In the genomic region with DNA sequence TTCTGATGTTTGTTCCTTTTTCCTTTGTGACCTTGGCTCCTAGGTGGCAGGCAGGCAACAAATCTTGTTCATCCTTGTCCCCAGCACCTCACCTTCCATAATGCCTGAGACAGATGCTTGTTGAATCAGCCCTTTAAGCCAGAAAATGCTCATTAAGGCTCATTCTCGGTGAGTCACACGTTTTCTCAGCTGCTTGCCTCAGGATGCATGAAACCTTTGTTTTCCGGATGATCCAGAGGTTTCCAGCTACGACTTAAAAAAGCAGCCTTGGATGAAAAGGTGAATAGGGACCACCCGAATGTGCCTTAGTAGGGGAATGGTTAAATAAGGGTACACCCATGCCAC, we compare ENCODE assay signal across 1 cellular context.
TF ChIP-seq lines count a peak whose summit lies in the region.

No MANE protein-coding gene starts in this region.

TF ChIP-seq in GM23338, 12 proteins besides CTCF, POLR2A, EP300 and RAD21 (continued from another document):
- TF ChIP-seq, protein P1, sequence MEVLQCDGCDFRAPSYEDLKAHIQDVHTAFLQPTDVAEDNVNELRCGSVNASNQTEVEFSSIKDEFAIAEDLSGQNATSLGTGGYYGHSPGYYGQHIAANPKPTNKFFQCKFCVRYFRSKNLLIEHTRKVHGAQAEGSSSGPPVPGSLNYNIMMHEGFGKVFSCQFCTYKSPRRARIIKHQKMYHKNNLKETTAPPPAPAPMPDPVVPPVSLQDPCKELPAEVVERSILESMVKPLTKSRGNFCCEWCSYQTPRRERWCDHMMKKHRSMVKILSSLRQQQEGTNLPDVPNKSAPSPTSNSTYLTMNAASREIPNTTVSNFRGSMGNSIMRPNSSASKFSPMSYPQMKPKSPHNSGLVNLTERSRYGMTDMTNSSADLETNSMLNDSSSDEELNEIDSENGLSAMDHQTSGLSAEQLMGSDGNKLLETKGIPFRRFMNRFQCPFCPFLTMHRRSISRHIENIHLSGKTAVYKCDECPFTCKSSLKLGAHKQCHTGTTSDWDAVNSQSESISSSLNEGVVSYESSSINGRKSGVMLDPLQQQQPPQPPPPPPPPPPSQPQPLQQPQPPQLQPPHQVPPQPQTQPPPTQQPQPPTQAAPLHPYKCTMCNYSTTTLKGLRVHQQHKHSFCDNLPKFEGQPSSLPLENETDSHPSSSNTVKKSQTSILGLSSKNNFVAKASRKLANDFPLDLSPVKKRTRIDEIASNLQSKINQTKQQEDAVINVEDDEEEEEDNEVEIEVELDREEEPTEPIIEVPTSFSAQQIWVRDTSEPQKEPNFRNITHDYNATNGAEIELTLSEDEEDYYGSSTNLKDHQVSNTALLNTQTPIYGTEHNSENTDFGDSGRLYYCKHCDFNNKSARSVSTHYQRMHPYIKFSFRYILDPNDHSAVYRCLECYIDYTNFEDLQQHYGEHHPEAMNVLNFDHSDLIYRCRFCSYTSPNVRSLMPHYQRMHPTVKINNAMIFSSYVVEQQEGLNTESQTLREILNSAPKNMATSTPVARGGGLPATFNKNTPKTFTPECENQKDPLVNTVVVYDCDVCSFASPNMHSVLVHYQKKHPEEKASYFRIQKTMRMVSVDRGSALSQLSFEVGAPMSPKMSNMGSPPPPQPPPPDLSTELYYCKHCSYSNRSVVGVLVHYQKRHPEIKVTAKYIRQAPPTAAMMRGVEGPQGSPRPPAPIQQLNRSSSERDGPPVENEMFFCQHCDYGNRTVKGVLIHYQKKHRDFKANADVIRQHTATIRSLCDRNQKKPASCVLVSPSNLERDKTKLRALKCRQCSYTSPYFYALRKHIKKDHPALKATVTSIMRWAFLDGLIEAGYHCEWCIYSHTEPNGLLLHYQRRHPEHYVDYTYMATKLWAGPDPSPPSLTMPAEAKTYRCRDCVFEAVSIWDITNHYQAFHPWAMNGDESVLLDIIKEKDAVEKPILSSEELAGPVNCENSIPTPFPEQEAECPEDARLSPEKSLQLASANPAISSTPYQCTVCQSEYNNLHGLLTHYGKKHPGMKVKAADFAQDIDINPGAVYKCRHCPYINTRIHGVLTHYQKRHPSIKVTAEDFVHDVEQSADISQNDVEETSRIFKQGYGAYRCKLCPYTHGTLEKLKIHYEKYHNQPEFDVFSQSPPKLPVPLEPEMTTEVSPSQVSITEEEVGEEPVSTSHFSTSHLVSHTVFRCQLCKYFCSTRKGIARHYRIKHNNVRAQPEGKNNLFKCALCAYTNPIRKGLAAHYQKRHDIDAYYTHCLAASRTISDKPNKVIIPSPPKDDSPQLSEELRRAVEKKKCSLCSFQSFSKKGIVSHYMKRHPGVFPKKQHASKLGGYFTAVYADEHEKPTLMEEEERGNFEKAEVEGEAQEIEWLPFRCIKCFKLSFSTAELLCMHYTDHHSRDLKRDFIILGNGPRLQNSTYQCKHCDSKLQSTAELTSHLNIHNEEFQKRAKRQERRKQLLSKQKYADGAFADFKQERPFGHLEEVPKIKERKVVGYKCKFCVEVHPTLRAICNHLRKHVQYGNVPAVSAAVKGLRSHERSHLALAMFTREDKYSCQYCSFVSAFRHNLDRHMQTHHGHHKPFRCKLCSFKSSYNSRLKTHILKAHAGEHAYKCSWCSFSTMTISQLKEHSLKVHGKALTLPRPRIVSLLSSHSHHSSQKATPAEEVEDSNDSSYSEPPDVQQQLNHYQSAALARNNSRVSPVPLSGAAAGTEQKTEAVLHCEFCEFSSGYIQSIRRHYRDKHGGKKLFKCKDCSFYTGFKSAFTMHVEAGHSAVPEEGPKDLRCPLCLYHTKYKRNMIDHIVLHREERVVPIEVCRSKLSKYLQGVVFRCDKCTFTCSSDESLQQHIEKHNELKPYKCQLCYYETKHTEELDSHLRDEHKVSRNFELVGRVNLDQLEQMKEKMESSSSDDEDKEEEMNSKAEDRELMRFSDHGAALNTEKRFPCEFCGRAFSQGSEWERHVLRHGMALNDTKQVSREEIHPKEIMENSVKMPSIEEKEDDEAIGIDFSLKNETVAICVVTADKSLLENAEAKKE (CRISPR knock-in tag; IDR thresholded peaks at IDR 0.05), result no peak
- TF ChIP-seq NANOG (IDR thresholded peaks at IDR 0.05; ENCODE audit: borderline replicate concordance) (no peak), ZNF331 (CRISPR knock-in tag; IDR thresholded peaks at IDR 0.05; ENCODE audit: low read depth) (no peak), EZH2phosphoT487 (IDR thresholded peaks at IDR 0.05; ENCODE audit: unreplicated experiment) (no peak), JUNB (IDR thresholded peaks at IDR 0.05; ENCODE audit: unreplicated experiment) (no peak), CREB1 (CRISPR knock-in tag; IDR thresholded peaks at IDR 0.05; ENCODE audit: low read depth) (no peak)
